16 cellular contexts compared by ENCODE assay signal in genomic region chr7:40697653-40698052, GRCh38.
"Had no signal": no experiment of that assay in that cellular context is flagged by ENCODE, and none has a peak within 500 bp of the region (broad histone marks: within the 10 kb centered on the region; RNA-seq: fewer than 3 reads in every experiment).

No MANE protein-coding gene starts in this region.

- DNase-seq: activated CD8-positive, alpha-beta memory T cell treated with anti-CD3 and anti-CD28 coated beads, Interleukin-2, amount 10 ng/mL, durations not matched to agents 7 days and 5 days; activated effector memory CD4-positive, alpha-beta T cell treated with anti-CD3 and anti-CD28 coated beads, Interleukin-2, amount 50 U/mL, for 16 hours; activated T-cell treated with anti-CD3 and anti-CD28 coated beads, Interleukin-2, amount 50 U/mL, for 24 hours; head of caudate nucleus; left lung; psoas muscle; sigmoid colon; stimulated activated CD4-positive, alpha-beta T cell treated with anti-CD3 and anti-CD28 coated beads, Interleukin-2, amount 100 ng/mL, for 48 hours; stimulated activated naive CD4-positive, alpha-beta T cell treated with Interleukin-2 at 50 U/mL for 16 hours; upper lobe of right lung had no signal

- H3K4me1 Mint-ChIP-seq: memory B cell had no signal

- ATAC-seq: activated CD8-positive, alpha-beta memory T cell treated with anti-CD3 and anti-CD28 coated beads, Interleukin-2, amount 10 ng/mL, durations not matched to agents 7 days and 5 days; left lung; psoas muscle; upper lobe of right lung had no signal

- H3K27ac ChIP-seq: esophagus muscularis mucosa, foreskin keratinocyte, left lung, psoas muscle, sigmoid colon, upper lobe of right lung had no signal

- H3K27ac Mint-ChIP-seq: activated CD8-positive, alpha-beta memory T cell treated with anti-CD3 and anti-CD28 coated beads, Interleukin-2, amount 10 ng/mL, durations not matched to agents 7 days and 5 days; activated naive CD8-positive, alpha-beta T cell; activated T-cell treated with anti-CD3 and anti-CD28 coated beads, Interleukin-2, amount 50 U/mL, for 24 hours; memory B cell; nephron; T-helper 1 cell treated with Interleukin-12 subunit alpha and Interleukin-12 subunit beta and Interleukin-4 antibody, amounts not matched to agents 30 μg/mL and 1 μg/mL, for 36 hours had no signal

- H3K36me3 Mint-ChIP-seq: activated CD8-positive, alpha-beta memory T cell treated with anti-CD3 and anti-CD28 coated beads, Interleukin-2, amount 10 ng/mL, durations not matched to agents 7 days and 5 days; memory B cell had no signal

- H3K9me3 Mint-ChIP-seq: activated T-cell treated with anti-CD3 and anti-CD28 coated beads, Interleukin-2, amount 50 U/mL, for 24 hours; memory B cell; nephron; T-helper 1 cell treated with Interleukin-12 subunit alpha and Interleukin-12 subunit beta and Interleukin-4 antibody, amounts not matched to agents 30 μg/mL and 1 μg/mL, for 36 hours had no signal

- H3K4me3 Mint-ChIP-seq: activated CD8-positive, alpha-beta memory T cell treated with anti-CD3 and anti-CD28 coated beads, Interleukin-2, amount 10 ng/mL, durations not matched to agents 7 days and 5 days; activated naive CD8-positive, alpha-beta T cell; activated T-cell treated with anti-CD3 and anti-CD28 coated beads, Interleukin-2, amount 50 U/mL, for 24 hours; memory B cell; nephron; T-helper 1 cell treated with Interleukin-12 subunit alpha and Interleukin-12 subunit beta and Interleukin-4 antibody, amounts not matched to agents 30 μg/mL and 1 μg/mL, for 36 hours had no signal

- H3K27me3 Mint-ChIP-seq: activated CD8-positive, alpha-beta memory T cell treated with anti-CD3 and anti-CD28 coated beads, Interleukin-2, amount 10 ng/mL, durations not matched to agents 7 days and 5 days; activated naive CD8-positive, alpha-beta T cell; activated T-cell treated with anti-CD3 and anti-CD28 coated beads, Interleukin-2, amount 50 U/mL, for 24 hours; memory B cell had no signal
